10 cellular contexts compared by ENCODE assay signal in the genomic region with DNA sequence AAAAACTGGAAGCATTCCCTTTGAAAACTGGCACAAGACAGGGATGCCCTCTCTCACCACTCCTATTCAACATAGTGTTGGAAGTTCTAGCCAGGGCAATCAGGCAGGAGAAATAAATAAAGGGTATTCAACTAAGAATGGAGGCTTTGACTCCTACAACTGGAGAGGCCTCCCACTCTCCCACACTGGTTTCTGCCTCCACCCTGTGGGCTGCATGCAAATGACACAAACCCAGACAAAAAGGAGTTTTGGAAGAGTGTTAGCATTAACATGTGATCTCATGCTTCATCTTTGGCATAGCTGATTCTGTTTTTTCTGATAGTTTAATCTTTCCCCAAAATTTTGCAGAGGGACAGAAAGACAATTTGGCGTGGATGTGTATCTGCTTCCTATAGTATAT.
DNase-seq lines count a peak whose midpoint lies in the region; ATAC-seq and TF ChIP-seq lines count a peak whose summit lies in the region.
"Had no signal": no experiment of that assay in that cellular context is flagged by ENCODE, and none has a peak within 500 bp of the region (broad histone marks: within the 10 kb centered on the region; RNA-seq: fewer than 3 reads in every experiment).

No MANE protein-coding gene starts in this region.

- intact Hi-C loops in gastrocnemius medialis (cut with DNase I; ENCODE audit: low total_unique reads), result loop anchor here (10.0 kb wide), 1 partner anchor 522 kb away; no protein-coding TSS in a partner anchor

- in situ Hi-C loops in gastrocnemius medialis (cut with MboI; ENCODE audit: low sequenced_read_pairs in 4 of 4), result loop anchor here in 1 of 4 donors (25.0 kb wide), 1 partner anchor 509 kb away; no protein-coding TSS in a partner anchor

- H3K36me3 ChIP-seq in gastrocnemius medialis, result no peaks in the 10 kb centered on the region

- TF ChIP-seq CTCF in WTC11 (IDR thresholded peaks at IDR 0.05) (no peak), GM20000 (IDR thresholded peaks at IDR 0.05; ENCODE audit: extremely low read depth, missing control alignments) (no peak), gastrocnemius medialis (IDR thresholded peaks at IDR 0.05 in 4 of 5, conservative IDR thresholded peaks at IDR 0.05 in 1 of 5) (no peak)

- H3K4me3 ChIP-seq in gastrocnemius medialis, result no peak overlapping the region

- ATAC-seq in HG03565 (IDR thresholded peaks at IDR 0.05; ENCODE audit: unreplicated experiment), result peak; percentile 42
- peak; percentile 72 for ATAC-seq in WTC11
- ATAC-seq in left lobe of liver, result peak; percentile 69
- no peak for ATAC-seq in gastrocnemius medialis

- CTCF ChIA-PET in WTC11 (lab: Charles Lee), result interaction anchor here (1.2 kb wide), 1 partner anchor 10 kb away, joined by 3 read pairs; no protein-coding TSS in a partner anchor

- peaks cover 4% of the 10 kb centered on the region for H3K4me1 Mint-ChIP-seq in WTC11

- no peaks in the 10 kb centered on the region for H3K4me1 ChIP-seq in gastrocnemius medialis

- peak; percentile 23 for DNase-seq in COR-L47 (lab: John Stamatoyannopoulos, UW)
- peak; percentile 21 for DNase-seq in WTC11 (ENCODE audit: low spot score)
- no peak for DNase-seq in left lobe of liver (ENCODE audit: low spot score)
- DNase-seq in GM20000 (ENCODE audit: low spot score), result no peak
- no peak for DNase-seq in OCI-M2 (lab: John Stamatoyannopoulos, UW; ENCODE audit: unreplicated experiment)
- no peak for DNase-seq in cerebellar nuclear complex (lab: John Stamatoyannopoulos, UW)
- DNase-seq in gastrocnemius medialis, result no peak
- DNase-seq: NCI-H774 had no signal

- no peak overlapping the region for H3K4me3 Mint-ChIP-seq in WTC11
- H3K4me3 Mint-ChIP-seq: stimulated activated naive CD8-positive, alpha-beta T cell treated with anti-CD3 and anti-CD28 coated beads, Interleukin-15, Interleukin-2, amounts not matched to agents 100 ng/mL and 50 ng/mL, for 24 hours had no signal

- no peak for TF ChIP-seq POLR2A in gastrocnemius medialis (IDR thresholded peaks at IDR 0.05)

- no peak overlapping the region for H3K27ac Mint-ChIP-seq in WTC11
- H3K27ac Mint-ChIP-seq: stimulated activated naive CD8-positive, alpha-beta T cell treated with anti-CD3 and anti-CD28 coated beads, Interleukin-15, Interleukin-2, amounts not matched to agents 100 ng/mL and 50 ng/mL, for 24 hours had no signal

- no peaks in the 10 kb centered on the region for H3K36me3 Mint-ChIP-seq in WTC11

- H3K27me3 ChIP-seq in gastrocnemius medialis, result no peaks in the 10 kb centered on the region

- H3K9me3 Mint-ChIP-seq in WTC11, result no peaks in the 10 kb centered on the region
- H3K9me3 Mint-ChIP-seq: stimulated activated naive CD8-positive, alpha-beta T cell treated with anti-CD3 and anti-CD28 coated beads, Interleukin-15, Interleukin-2, amounts not matched to agents 100 ng/mL and 50 ng/mL, for 24 hours had no signal

- H3K9me3 ChIP-seq in gastrocnemius medialis, result no peaks in the 10 kb centered on the region

- H3K27me3 Mint-ChIP-seq in WTC11 (ENCODE audit: low read depth), result no peaks in the 10 kb centered on the region

- H3K27ac ChIP-seq in gastrocnemius medialis, result no peak overlapping the region

- POLR2A ChIA-PET in WTC11 (lab: Charles Lee), result no interaction called here

TF ChIP-seq in WTC11, 78 proteins besides CTCF, POLR2A, EP300 and RAD21:
- TF ChIP-seq KAT7 (CRISPR knock-in tag; IDR thresholded peaks at IDR 0.05; ENCODE audit: borderline replicate concordance) (no peak), GRHL2 (CRISPR knock-in tag; IDR thresholded peaks at IDR 0.05; ENCODE audit: insufficient replicate concordance, severe bottlenecking) (no peak), ZNF416 (CRISPR knock-in tag; IDR thresholded peaks at IDR 0.05) (no peak)
- TF ChIP-seq, protein P1, sequence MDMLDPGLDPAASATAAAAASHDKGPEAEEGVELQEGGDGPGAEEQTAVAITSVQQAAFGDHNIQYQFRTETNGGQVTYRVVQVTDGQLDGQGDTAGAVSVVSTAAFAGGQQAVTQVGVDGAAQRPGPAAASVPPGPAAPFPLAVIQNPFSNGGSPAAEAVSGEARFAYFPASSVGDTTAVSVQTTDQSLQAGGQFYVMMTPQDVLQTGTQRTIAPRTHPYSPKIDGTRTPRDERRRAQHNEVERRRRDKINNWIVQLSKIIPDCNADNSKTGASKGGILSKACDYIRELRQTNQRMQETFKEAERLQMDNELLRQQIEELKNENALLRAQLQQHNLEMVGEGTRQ (CRISPR knock-in tag; IDR thresholded peaks at IDR 0.05), result no peak
- TF ChIP-seq, protein P2, sequence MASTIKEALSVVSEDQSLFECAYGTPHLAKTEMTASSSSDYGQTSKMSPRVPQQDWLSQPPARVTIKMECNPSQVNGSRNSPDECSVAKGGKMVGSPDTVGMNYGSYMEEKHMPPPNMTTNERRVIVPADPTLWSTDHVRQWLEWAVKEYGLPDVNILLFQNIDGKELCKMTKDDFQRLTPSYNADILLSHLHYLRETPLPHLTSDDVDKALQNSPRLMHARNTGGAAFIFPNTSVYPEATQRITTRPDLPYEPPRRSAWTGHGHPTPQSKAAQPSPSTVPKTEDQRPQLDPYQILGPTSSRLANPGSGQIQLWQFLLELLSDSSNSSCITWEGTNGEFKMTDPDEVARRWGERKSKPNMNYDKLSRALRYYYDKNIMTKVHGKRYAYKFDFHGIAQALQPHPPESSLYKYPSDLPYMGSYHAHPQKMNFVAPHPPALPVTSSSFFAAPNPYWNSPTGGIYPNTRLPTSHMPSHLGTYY (CRISPR knock-in tag; IDR thresholded peaks at IDR 0.05), result no peak

Comparison
In these comparisons a context has a peak if more than half of its experiments do, and no peak if none do; other contexts are left out.
1. DNase-seq: peak in COR-L47 (single experiment) and WTC11 (single experiment); none in left lobe of liver (single experiment), GM20000 (single experiment), OCI-M2 (single experiment), cerebellar nuclear complex (0 of 2) and gastrocnemius medialis (0 of 2).
2. ATAC-seq: peak in HG03565 (single experiment), WTC11 (single experiment) and left lobe of liver (single experiment); none in gastrocnemius medialis (0 of 2).